8 cellular contexts compared by ENCODE assay signal in genomic region chr20:35947489-35947888, GRCh38.
DNase-seq lines count a peak whose midpoint lies in the region; ATAC-seq and TF ChIP-seq lines count a peak whose summit lies in the region.

No MANE protein-coding gene starts in this region.

- ATAC-seq in GM19452 (IDR thresholded peaks at IDR 0.05; ENCODE audit: unreplicated experiment) = no peak
- no peak for ATAC-seq in HG03521 (IDR thresholded peaks at IDR 0.05; ENCODE audit: unreplicated experiment)
- ATAC-seq in HG03442 (IDR thresholded peaks at IDR 0.05; ENCODE audit: unreplicated experiment) = no peak

- POLR2A ChIA-PET in HEK293T (lab: Yijun Ruan, JAX) = no interaction called here

- no peak overlapping the region for H3K4me3 ChIP-seq in fibroblast of pulmonary artery (replicated peaks; ENCODE audit: low read depth, low read length)

- peak; percentile 39 for TF ChIP-seq CTCF in fibroblast of pulmonary artery (IDR thresholded peaks at IDR 0.05; ENCODE audit: low read length, missing control alignments)

- DNase-seq in COLO668 (lab: John Stamatoyannopoulos, UW; ENCODE audit: unreplicated experiment) = peak; percentile 21
- peak; percentile 45 for DNase-seq in HEK293T (ENCODE audit: extremely low spot score)
- peak; percentile 59 to 73 for DNase-seq in SW 1271 (lab: John Stamatoyannopoulos, UW)
- peak; percentile 28 for DNase-seq in fibroblast of pulmonary artery (ENCODE audit: low read depth)
- DNase-seq in NCI-H187 treated with DMSO at 0.1 percent for 48 hours (lab: John Stamatoyannopoulos, UW) = no peak

- CTCF ChIA-PET in HEK293T (lab: Yijun Ruan, JAX) = no interaction called here

TF ChIP-seq in HEK293T, 16 proteins besides CTCF, POLR2A, EP300 and RAD21:
- TF ChIP-seq ZNF384 (IDR thresholded peaks at IDR 0.05) (no peak), LEF1 (IDR thresholded peaks at IDR 0.05; ENCODE audit: borderline replicate concordance) (no peak), SP1 (IDR thresholded peaks at IDR 0.05) (no peak), BHLHE40 (IDR thresholded peaks at IDR 0.05; ENCODE audit: borderline replicate concordance) (no peak), L3MBTL2 (conservative IDR thresholded peaks at IDR 0.05) (0 out of 2 replicates have a peak, but pooled peaks have one; percentile 12)
